1 cellular context compared by ENCODE assay signal in the genomic region with DNA sequence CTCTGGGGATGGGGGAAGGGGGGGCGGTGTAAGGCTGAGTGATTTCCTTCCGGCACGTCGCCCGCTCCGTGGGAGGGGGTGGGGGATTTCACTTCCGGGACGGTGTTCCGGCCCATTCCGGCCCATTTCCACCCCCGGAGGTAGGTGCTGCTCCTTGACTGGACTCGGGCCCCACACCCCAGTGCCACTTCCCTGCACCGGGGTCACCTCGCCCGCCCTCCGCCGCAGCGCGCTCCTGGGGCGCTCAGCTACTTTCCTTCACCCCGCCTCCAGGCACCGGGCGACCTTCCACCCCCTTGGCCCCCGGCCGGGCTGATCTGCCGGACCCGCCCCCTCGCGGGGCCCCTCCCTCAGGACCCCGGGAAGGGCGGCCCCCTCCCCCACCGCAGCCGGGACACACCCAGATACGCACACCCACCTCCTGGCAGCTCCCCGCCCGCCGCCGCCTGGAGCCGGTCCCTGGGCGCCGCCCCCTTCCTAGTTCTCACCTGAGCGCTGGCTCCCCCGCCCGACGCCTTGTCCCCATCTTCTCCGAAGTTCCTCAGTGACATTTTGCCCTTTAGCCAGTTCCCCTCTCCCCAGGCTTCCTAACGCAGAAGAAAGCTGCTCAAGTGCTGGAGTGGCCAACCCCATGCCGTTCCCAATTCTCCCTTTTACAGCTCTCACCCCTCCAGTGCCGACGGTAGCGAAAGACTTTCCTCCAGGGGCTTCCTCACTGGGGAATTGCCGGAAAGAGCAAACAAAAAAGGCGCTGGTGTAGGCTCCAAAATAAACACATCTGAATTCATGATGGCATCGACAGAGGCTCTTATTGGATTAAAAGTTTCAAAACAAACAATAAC.
TF ChIP-seq lines count a peak whose summit lies in the region.

A gene with protein sequence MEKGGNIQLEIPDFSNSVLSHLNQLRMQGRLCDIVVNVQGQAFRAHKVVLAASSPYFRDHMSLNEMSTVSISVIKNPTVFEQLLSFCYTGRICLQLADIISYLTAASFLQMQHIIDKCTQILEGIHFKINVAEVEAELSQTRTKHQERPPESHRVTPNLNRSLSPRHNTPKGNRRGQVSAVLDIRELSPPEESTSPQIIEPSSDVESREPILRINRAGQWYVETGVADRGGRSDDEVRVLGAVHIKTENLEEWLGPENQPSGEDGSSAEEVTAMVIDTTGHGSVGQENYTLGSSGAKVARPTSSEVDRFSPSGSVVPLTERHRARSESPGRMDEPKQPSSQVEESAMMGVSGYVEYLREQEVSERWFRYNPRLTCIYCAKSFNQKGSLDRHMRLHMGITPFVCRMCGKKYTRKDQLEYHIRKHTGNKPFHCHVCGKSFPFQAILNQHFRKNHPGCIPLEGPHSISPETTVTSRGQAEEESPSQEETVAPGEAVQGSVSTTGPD (plus strand): TSS at position 115 of the 842 bp plus-strand sequence. CDS start 1,846 bp downstream, outside the sequence.

TF ChIP-seq in HepG2, 621 proteins besides CTCF, POLR2A, EP300 and RAD21 (continued from another document and continues in another):
- no peak; the same call in 1 of the 2 replicates for TF ChIP-seq AFF4 (CRISPR knock-in tag; IDR thresholded peaks at IDR 0.05)
- TF ChIP-seq ZEB1 (IDR thresholded peaks at IDR 0.05; ENCODE audit: insufficient replicate concordance, low read depth), result peak; percentile 78
- TF ChIP-seq ZNF639 (CRISPR knock-in tag; conservative IDR thresholded peaks at IDR 0.05), result peak; percentile 68; the same call in 1 of the 2 replicates
- TF ChIP-seq RNF219 (CRISPR knock-in tag; IDR thresholded peaks at IDR 0.05), result no peak
- TF ChIP-seq ZNF776 (CRISPR knock-in tag; IDR thresholded peaks at IDR 0.05), result peak; percentile 88
- peak; percentile 29; the same call in 1 of the 2 replicates for TF ChIP-seq MED1 (CRISPR knock-in tag; IDR thresholded peaks at IDR 0.05)
- peak; percentile 2; the same call in 1 of the 2 replicates for TF ChIP-seq TFDP1 (CRISPR knock-in tag; IDR thresholded peaks at IDR 0.05; ENCODE audit: borderline replicate concordance)
- 0 out of 2 replicates have a peak, but pooled peaks have one; percentile 40 for TF ChIP-seq ZNF20 (CRISPR knock-in tag; IDR thresholded peaks at IDR 0.05)
- TF ChIP-seq ARNT2 (CRISPR knock-in tag; IDR thresholded peaks at IDR 0.05; ENCODE audit: low read depth), result no peak
- peak; percentile 15; the same call in 1 of the 2 replicates for TF ChIP-seq ARNTL (CRISPR knock-in tag; IDR thresholded peaks at IDR 0.05)
- peak; percentile 47; the same call in 1 of the 2 replicates for TF ChIP-seq NR2F2 (IDR thresholded peaks at IDR 0.05; ENCODE audit: borderline replicate concordance, low read depth)
- peak; percentile 53 for TF ChIP-seq ZNF687 (CRISPR knock-in tag; IDR thresholded peaks at IDR 0.05)
- TF ChIP-seq, protein P1, sequence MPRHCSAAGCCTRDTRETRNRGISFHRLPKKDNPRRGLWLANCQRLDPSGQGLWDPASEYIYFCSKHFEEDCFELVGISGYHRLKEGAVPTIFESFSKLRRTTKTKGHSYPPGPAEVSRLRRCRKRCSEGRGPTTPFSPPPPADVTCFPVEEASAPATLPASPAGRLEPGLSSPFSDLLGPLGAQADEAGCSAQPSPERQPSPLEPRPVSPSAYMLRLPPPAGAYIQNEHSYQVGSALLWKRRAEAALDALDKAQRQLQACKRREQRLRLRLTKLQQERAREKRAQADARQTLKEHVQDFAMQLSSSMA (CRISPR knock-in tag; IDR thresholded peaks at IDR 0.05), result no peak
- TF ChIP-seq PITX1 (CRISPR knock-in tag; IDR thresholded peaks at IDR 0.05), result no peak
- 0 out of 2 replicates have a peak, but pooled peaks have one; percentile 4 for TF ChIP-seq SRY (CRISPR knock-in tag; IDR thresholded peaks at IDR 0.05)
- TF ChIP-seq, protein P2, sequence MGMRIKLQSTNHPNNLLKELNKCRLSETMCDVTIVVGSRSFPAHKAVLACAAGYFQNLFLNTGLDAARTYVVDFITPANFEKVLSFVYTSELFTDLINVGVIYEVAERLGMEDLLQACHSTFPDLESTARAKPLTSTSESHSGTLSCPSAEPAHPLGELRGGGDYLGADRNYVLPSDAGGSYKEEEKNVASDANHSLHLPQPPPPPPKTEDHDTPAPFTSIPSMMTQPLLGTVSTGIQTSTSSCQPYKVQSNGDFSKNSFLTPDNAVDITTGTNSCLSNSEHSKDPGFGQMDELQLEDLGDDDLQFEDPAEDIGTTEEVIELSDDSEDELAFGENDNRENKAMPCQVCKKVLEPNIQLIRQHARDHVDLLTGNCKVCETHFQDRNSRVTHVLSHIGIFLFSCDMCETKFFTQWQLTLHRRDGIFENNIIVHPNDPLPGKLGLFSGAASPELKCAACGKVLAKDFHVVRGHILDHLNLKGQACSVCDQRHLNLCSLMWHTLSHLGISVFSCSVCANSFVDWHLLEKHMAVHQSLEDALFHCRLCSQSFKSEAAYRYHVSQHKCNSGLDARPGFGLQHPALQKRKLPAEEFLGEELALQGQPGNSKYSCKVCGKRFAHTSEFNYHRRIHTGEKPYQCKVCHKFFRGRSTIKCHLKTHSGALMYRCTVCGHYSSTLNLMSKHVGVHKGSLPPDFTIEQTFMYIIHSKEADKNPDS (CRISPR knock-in tag; IDR thresholded peaks at IDR 0.05), result no peak
- no peak for TF ChIP-seq IRX3 (CRISPR knock-in tag; IDR thresholded peaks at IDR 0.05; ENCODE audit: borderline replicate concordance, low read depth)
- TF ChIP-seq RXRB (CRISPR knock-in tag; IDR thresholded peaks at IDR 0.05; ENCODE audit: borderline replicate concordance), result peak; percentile 83
- TF ChIP-seq, protein P3, sequence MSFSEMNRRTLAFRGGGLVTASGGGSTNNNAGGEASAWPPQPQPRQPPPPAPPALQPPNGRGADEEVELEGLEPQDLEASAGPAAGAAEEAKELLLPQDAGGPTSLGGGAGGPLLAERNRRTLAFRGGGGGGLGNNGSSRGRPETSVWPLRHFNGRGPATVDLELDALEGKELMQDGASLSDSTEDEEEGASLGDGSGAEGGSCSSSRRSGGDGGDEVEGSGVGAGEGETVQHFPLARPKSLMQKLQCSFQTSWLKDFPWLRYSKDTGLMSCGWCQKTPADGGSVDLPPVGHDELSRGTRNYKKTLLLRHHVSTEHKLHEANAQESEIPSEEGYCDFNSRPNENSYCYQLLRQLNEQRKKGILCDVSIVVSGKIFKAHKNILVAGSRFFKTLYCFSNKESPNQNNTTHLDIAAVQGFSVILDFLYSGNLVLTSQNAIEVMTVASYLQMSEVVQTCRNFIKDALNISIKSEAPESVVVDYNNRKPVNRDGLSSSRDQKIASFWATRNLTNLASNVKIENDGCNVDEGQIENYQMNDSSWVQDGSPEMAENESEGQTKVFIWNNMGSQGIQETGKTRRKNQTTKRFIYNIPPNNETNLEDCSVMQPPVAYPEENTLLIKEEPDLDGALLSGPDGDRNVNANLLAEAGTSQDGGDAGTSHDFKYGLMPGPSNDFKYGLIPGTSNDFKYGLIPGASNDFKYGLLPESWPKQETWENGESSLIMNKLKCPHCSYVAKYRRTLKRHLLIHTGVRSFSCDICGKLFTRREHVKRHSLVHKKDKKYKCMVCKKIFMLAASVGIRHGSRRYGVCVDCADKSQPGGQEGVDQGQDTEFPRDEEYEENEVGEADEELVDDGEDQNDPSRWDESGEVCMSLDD (CRISPR knock-in tag; IDR thresholded peaks at IDR 0.05; ENCODE audit: borderline replicate concordance), result 0 out of 2 replicates have a peak, but pooled peaks have one; percentile 48
- TF ChIP-seq GZF1 (CRISPR knock-in tag; IDR thresholded peaks at IDR 0.05), result no peak
- TF ChIP-seq AHR (CRISPR knock-in tag; IDR thresholded peaks at IDR 0.05), result 0 out of 2 replicates have a peak, but pooled peaks have one; percentile 32
- TF ChIP-seq, protein P4, sequence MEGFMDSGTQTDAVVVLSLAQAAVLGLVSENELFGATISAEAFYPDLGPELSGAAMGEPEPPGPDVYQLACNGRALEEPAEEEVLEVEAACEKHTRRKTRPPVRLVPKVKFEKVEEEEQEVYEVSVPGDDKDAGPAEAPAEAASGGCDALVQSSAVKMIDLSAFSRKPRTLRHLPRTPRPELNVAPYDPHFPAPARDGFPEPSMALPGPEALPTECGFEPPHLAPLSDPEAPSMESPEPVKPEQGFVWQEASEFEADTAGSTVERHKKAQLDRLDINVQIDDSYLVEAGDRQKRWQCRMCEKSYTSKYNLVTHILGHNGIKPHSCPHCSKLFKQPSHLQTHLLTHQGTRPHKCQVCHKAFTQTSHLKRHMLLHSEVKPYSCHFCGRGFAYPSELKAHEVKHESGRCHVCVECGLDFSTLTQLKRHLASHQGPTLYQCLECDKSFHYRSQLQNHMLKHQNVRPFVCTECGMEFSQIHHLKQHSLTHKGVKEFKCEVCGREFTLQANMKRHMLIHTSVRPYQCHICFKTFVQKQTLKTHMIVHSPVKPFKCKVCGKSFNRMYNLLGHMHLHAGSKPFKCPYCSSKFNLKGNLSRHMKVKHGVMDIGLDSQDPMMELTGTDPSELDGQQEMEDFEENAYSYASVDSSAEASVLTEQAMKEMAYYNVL (CRISPR knock-in tag; IDR thresholded peaks at IDR 0.05; ENCODE audit: borderline replicate concordance), result peak; percentile 57; the same call in 1 of the 2 replicates
- peak; percentile 82; the same call in 1 of the 2 replicates for TF ChIP-seq ZNF333 (CRISPR knock-in tag; IDR thresholded peaks at IDR 0.05; ENCODE audit: borderline replicate concordance)
